ENCODE assay signal across 13 cellular contexts in the genomic region with DNA sequence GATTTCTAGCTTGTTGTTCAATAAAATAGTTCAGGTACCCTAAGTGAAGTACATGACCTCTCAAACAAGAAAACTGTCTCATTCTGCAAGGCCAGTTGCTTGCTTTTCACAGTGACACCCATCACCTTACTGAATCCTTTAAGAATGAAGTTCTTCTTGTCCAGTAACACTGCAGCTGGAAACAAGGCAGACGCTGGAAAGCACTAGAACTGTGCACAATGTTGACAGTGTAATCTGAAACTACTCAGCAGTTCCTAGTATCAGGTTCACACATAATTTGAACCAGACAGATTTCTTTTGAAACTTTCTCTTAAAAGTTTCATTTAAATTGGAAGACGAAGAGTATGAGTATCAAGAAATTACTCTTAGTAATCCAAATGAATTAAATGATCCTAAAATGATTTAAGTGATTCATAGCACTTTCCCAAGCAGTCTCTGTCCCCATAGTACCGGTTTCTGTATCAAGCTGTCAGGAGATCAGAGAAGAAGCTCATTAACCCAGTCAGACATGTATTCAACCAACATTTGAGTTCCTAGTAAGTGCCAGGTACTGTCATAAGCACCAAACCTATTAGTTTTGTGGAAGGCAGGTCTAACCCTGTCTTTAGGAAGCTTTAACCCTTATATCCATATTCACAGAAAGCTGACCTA.
A peak's percentile ranks its signal among the peaks of the same experiment; 100 is the strongest.
DNase-seq lines count a peak whose midpoint lies in the region; ATAC-seq and TF ChIP-seq lines count a peak whose summit lies in the region.
"Had no signal": no experiment of that assay in that cellular context is flagged by ENCODE, and none has a peak within 500 bp of the region (broad histone marks: within the 10 kb centered on the region; RNA-seq: fewer than 3 reads in every experiment).

No MANE protein-coding gene starts in this region.

- H3K4me3 ChIP-seq in muscle layer of colon (ENCODE audit: low read depth in 1 of 2, low read length in 2 of 2) (no peak overlapping the region), transverse colon (no peak overlapping the region)
- H3K4me3 ChIP-seq: ascending aorta had no signal

- WGBS in transverse colon (ENCODE audit: low coverage in 1 of 2), 2 donors: 53 to 59% methylated on average over 3 of the region's 3 CpGs

- H3K9ac ChIP-seq in muscle layer of colon (ENCODE audit: low read length): no peak overlapping the region

- intact Hi-C loops in transverse colon (cut with DNase I; ENCODE audit: low total_unique reads): no loop called here

- in situ Hi-C loops in transverse colon (cut with MboI; ENCODE audit: low pct_ligation_motif_present in 1 of 4, low pct_unique_long_range_greater_than_20kb in 1 of 4, low sequenced_read_pairs in 3 of 4): no loop called here

- TF ChIP-seq EP300 in transverse colon (IDR thresholded peaks at IDR 0.05; ENCODE audit: low read depth): no peak

- H3K36me3 ChIP-seq in muscle layer of colon (ENCODE audit: insufficient read depth, low read length) (no peaks in the 10 kb centered on the region), transverse colon (no peaks in the 10 kb centered on the region)
- H3K36me3 ChIP-seq: ascending aorta had no signal

- H3K27me3 ChIP-seq in muscle layer of colon (ENCODE audit: control insufficient read depth in 1 of 2, insufficient read depth in 2 of 2, low read length in 2 of 2): no peaks in the 10 kb centered on the region
- no peaks in the 10 kb centered on the region for H3K27me3 ChIP-seq in transverse colon
- H3K27me3 ChIP-seq: ascending aorta had no signal

- TF ChIP-seq POLR2A in transverse colon (IDR thresholded peaks at IDR 0.05): no peak

- no peak for TF ChIP-seq CTCF in transverse colon (IDR thresholded peaks at IDR 0.05)

- DNase-seq in DMS53 (lab: John Stamatoyannopoulos, UW): peak; percentile 85
- peak; percentile 96 for DNase-seq in NCI-H2029 treated with DMSO at 0.1 percent for 48 hours (lab: John Stamatoyannopoulos, UW)
- DNase-seq in brain pericyte (ENCODE audit: low read depth, low spot score): peak; percentile 66
- DNase-seq in transverse colon: no peak
- DNase-seq: activated CD8-positive, alpha-beta memory T cell treated with anti-CD3 and anti-CD28 coated beads for 24 hours; DND-41; KG1 had no signal

- H3K9me3 ChIP-seq in muscle layer of colon (ENCODE audit: low read length) (no peaks in the 10 kb centered on the region), transverse colon (no peaks in the 10 kb centered on the region)
- H3K9me3 ChIP-seq: ascending aorta had no signal

- peak overlapping the region; percentile 9 for H3K27ac ChIP-seq in muscle layer of colon (ENCODE audit: low read depth, low read length)
- H3K27ac ChIP-seq in transverse colon: no peak overlapping the region
- H3K27ac ChIP-seq: ascending aorta, RWPE1 had no signal

- peaks cover 17% of the 10 kb centered on the region for H3K4me1 ChIP-seq in muscle layer of colon (ENCODE audit: insufficient read depth, low read length)
- H3K4me1 ChIP-seq in transverse colon: peaks cover 0 to 29% (median 6%) of the 10 kb centered on the region in 4 donors

- ATAC-seq in HG02840 (IDR thresholded peaks at IDR 0.05; ENCODE audit: low FRiP score, unreplicated experiment) (no peak), GM18867 (IDR thresholded peaks at IDR 0.05; ENCODE audit: unreplicated experiment) (no peak), GM21390 (IDR thresholded peaks at IDR 0.05; ENCODE audit: unreplicated experiment) (no peak)
